In the genomic region with DNA sequence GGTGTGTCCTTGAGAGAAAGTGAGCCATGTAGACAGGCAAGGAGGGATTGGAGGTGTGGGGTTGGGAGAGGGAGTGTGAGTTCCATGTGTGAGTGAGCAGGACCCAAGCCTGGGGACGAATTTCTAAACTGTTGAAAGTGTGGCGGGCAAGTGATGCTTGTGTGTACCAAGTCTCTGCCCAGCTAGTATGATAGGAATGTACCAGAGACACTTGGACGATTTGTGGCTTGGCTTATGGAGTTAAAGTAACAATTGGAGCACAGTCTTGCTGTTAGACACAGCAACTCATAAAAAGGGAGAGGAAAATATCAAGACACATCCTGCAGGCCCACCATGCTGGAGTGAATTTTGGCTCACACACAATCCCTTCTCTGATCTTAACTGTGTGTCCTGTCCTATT, we compare ENCODE assay signal across 12 cellular contexts. TPM values are rescaled to one million over a fixed set of nuclear protein-coding genes. Genes with fewer than 3 reads are reported as not detected.
"Had no signal": no experiment of that assay in that cellular context is flagged by ENCODE, and none has a peak within 500 bp of the region (broad histone marks: within the 10 kb centered on the region; RNA-seq: fewer than 3 reads in every experiment).

No MANE protein-coding gene starts in this region.

- ATAC-seq: left lobe of liver had no signal

- DNase-seq: activated B cell treated with CpG ODN at 0.5 μM for 24 hours; activated CD4-positive, alpha-beta T cell treated with anti-CD3 and anti-CD28 coated beads, Interleukin-2, amount 10 ng/mL, durations not matched to agents 24 days and 14 days; activated naive CD4-positive, alpha-beta T cell treated with anti-CD3 and anti-CD28 coated beads for 36 hours; effector memory CD4-positive, alpha-beta T cell; islet precursor cell; stimulated activated CD4-positive, alpha-beta T cell treated with anti-CD3 and anti-CD28 coated beads, Interleukin-4, amount 100 ng/mL, for 1 hour; stimulated activated CD8-positive, alpha-beta memory T cell treated with anti-CD3 and anti-CD28 coated beads, Interleukin-4, amount 100 ng/mL, for 48 hours had no signal

- H3K27me3 ChIP-seq: testis had no signal

- H3K9me3 ChIP-seq: testis had no signal

- H3K4me3 ChIP-seq: SK-N-MC, testis had no signal

- H3K27ac ChIP-seq: epithelial cell of prostate had no signal

RNA-seq across cellular contexts. Expression of gene PTTG2, which starts 8.5 kb away (rescaled TPM):
- total RNA-seq: activated naive CD4-positive, alpha-beta T cell treated with anti-CD3 and anti-CD28 coated beads for 36 hours; left lobe of liver; pulmonary artery endothelial cell had no signal
